In genomic region chr17:965311-965989, GRCh38 we compare ENCODE assay signal across 1 cellular context.
TF ChIP-seq lines count a peak whose summit lies in the region.

No MANE protein-coding gene starts in this region.

TF ChIP-seq in H1, 55 proteins besides CTCF, POLR2A, EP300 and RAD21:
- TF ChIP-seq EGR1 (IDR thresholded peaks at IDR 0.05; ENCODE audit: borderline replicate concordance, low read depth, low read length) = no peak
